14 cellular contexts compared by ENCODE assay signal in the genomic region with DNA sequence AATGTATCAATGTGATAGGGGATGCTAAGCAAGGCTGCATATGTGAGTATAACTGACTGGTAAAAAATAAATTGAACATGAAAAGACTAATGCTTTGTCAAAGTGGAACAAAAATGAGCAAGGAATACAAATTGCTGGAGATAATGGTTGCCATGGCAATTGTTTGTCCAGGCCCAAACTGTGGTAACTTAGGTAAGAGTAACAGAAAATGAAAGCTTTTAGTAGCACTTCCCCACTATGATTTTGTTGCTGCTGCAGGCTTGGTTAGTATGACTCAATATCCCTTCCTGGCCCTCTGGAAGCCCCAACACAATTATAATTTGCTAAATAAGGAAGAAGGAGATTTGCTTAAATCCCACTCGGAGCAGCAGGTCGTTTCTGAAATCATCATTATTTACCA.
DNase-seq lines count a peak whose midpoint lies in the region; ATAC-seq lines count a peak whose summit lies in the region.
"Had no signal": no experiment of that assay in that cellular context is flagged by ENCODE, and none has a peak within 500 bp of the region (broad histone marks: within the 10 kb centered on the region; RNA-seq: fewer than 3 reads in every experiment).

No MANE protein-coding gene starts in this region.

- peaks cover 0 to 5% of the 10 kb centered on the region in 2 donors for H3K9me3 Mint-ChIP-seq in activated T-cell treated with anti-CD3 and anti-CD28 coated beads, Interleukin-2, amount 50 U/mL, for 72 hours

- H3K4me3 Mint-ChIP-seq in activated T-cell treated with anti-CD3 and anti-CD28 coated beads, Interleukin-2, amount 50 U/mL, for 72 hours = no peak overlapping the region
- H3K4me3 Mint-ChIP-seq: CD4-positive, CD25-positive, alpha-beta regulatory T cell; IgD-negative memory B cell had no signal

- peak; percentile 21 for DNase-seq in NCI-H226
- peak; percentile 11 for DNase-seq in astrocyte of the hippocampus (ENCODE audit: low read depth, low spot score)
- DNase-seq in activated T-cell treated with anti-CD3 and anti-CD28 coated beads, Interleukin-2, amount 50 U/mL, for 48 hours = no peak
- DNase-seq in activated T-cell treated with anti-CD3 and anti-CD28 coated beads, Interleukin-2, amount 50 U/mL, for 72 hours = no peak
- DNase-seq: ACHN; Calu3; CD4-positive, CD25-positive, alpha-beta regulatory T cell; DMS 273 treated with DMSO at 0.1 percent for 48 hours; HCEC 1CT had no signal

- no peaks in the 10 kb centered on the region for H3K4me1 Mint-ChIP-seq in activated T-cell treated with anti-CD3 and anti-CD28 coated beads, Interleukin-2, amount 50 U/mL, for 72 hours (ENCODE audit: low read depth)
- H3K4me1 Mint-ChIP-seq: CD4-positive, CD25-positive, alpha-beta regulatory T cell; IgD-negative memory B cell had no signal

- no peaks in the 10 kb centered on the region for H3K27me3 Mint-ChIP-seq in activated T-cell treated with anti-CD3 and anti-CD28 coated beads, Interleukin-2, amount 50 U/mL, for 72 hours (ENCODE audit: low read depth)
- H3K27me3 Mint-ChIP-seq: CD4-positive, CD25-positive, alpha-beta regulatory T cell; IgD-negative memory B cell had no signal

- no peak overlapping the region for H3K27ac Mint-ChIP-seq in activated T-cell treated with anti-CD3 and anti-CD28 coated beads, Interleukin-2, amount 50 U/mL, for 72 hours
- H3K27ac Mint-ChIP-seq: CD4-positive, CD25-positive, alpha-beta regulatory T cell; IgD-negative memory B cell had no signal

- ATAC-seq in GM18508 (IDR thresholded peaks at IDR 0.05; ENCODE audit: insufficient read depth, unreplicated experiment) = peak; percentile 50
- peak; percentile 65 for ATAC-seq in GM19463 (IDR thresholded peaks at IDR 0.05; ENCODE audit: unreplicated experiment)
- no peak for ATAC-seq in GM18520 (IDR thresholded peaks at IDR 0.05; ENCODE audit: unreplicated experiment)
- ATAC-seq in GM21526 (IDR thresholded peaks at IDR 0.05; ENCODE audit: low FRiP score, unreplicated experiment) = no peak
- no peak for ATAC-seq in activated T-cell treated with anti-CD3 and anti-CD28 coated beads, Interleukin-2, amount 50 U/mL, for 72 hours (replicated peaks in 1 of 2)

- no peaks in the 10 kb centered on the region for H3K36me3 Mint-ChIP-seq in activated T-cell treated with anti-CD3 and anti-CD28 coated beads, Interleukin-2, amount 50 U/mL, for 72 hours (ENCODE audit: insufficient read depth in 2 of 2)
- H3K36me3 Mint-ChIP-seq: CD4-positive, CD25-positive, alpha-beta regulatory T cell; IgD-negative memory B cell had no signal

Comparison
In these comparisons a context has a peak if more than half of its experiments do, and no peak if none do; other contexts are left out.
1. ATAC-seq: peak in GM18508 (single experiment) and GM19463 (single experiment); none in GM18520 (single experiment), GM21526 (single experiment) and activated T-cell treated with anti-CD3 and anti-CD28 coated beads, Interleukin-2, amount 50 U/mL, for 72 hours (0 of 2).
2. DNase-seq: peak in NCI-H226 (single experiment) and astrocyte of the hippocampus (single experiment); none in activated T-cell treated with anti-CD3 and anti-CD28 coated beads, Interleukin-2, amount 50 U/mL, for 48 hours (0 of 2) and activated T-cell treated with anti-CD3 and anti-CD28 coated beads, Interleukin-2, amount 50 U/mL, for 72 hours (0 of 2).